ENCODE assay signal across 8 cellular contexts in genomic region chr9:33161589-33162132, GRCh38. TPM values are rescaled to one million over a fixed set of nuclear protein-coding genes. Genes with fewer than 3 reads are reported as not detected.
DNase-seq lines count a peak whose midpoint lies in the region; ATAC-seq, FAIRE-seq and TF ChIP-seq lines count a peak whose summit lies in the region.

No MANE protein-coding gene starts in this region.

- H3K4me1 ChIP-seq in right lobe of liver = peaks cover 2 to 72% (median 34%) of the 10 kb centered on the region in 4 donors
- peaks cover 61 to 95% (median 86%) of the 10 kb centered on the region in 4 donors for H3K4me1 ChIP-seq in transverse colon

- H3K36me3 Mint-ChIP-seq in activated T-cell treated with anti-CD3 and anti-CD28 coated beads, Interleukin-2, amount 50 U/mL, for 24 hours (ENCODE audit: low read depth) = peaks cover 22% of the 10 kb centered on the region
- H3K36me3 Mint-ChIP-seq in activated CD8-positive, alpha-beta T cell treated with anti-CD3 and anti-CD28 coated beads for 36 hours (ENCODE audit: low read depth) = peaks cover 15% of the 10 kb centered on the region

- no peak for TF ChIP-seq POLR2A in right lobe of liver (IDR thresholded peaks at IDR 0.05)
- peak; percentile 8 for TF ChIP-seq POLR2A in transverse colon (IDR thresholded peaks at IDR 0.05)

- H3K27me3 ChIP-seq in right lobe of liver (no peaks in the 10 kb centered on the region), transverse colon (no peaks in the 10 kb centered on the region)

- no peak for ATAC-seq in activated CD8-positive, alpha-beta T cell treated with anti-CD3 and anti-CD28 coated beads for 36 hours
- ATAC-seq in right lobe of liver = no peak
- ATAC-seq in HG03097 (IDR thresholded peaks at IDR 0.05; ENCODE audit: low FRiP score, unreplicated experiment) = no peak
- no peak for ATAC-seq in GM21737 (IDR thresholded peaks at IDR 0.05; ENCODE audit: unreplicated experiment)

- H3K36me3 ChIP-seq in right lobe of liver (no peaks in the 10 kb centered on the region), transverse colon (no peaks in the 10 kb centered on the region)

- in situ Hi-C loops in transverse colon (cut with MboI; ENCODE audit: low pct_ligation_motif_present in 1 of 4, low pct_unique_long_range_greater_than_20kb in 1 of 4, low sequenced_read_pairs in 3 of 4) = no loop called here

- H3K27me3 Mint-ChIP-seq in activated T-cell treated with anti-CD3 and anti-CD28 coated beads, Interleukin-2, amount 50 U/mL, for 24 hours = no peaks in the 10 kb centered on the region
- no peaks in the 10 kb centered on the region for H3K27me3 Mint-ChIP-seq in activated CD8-positive, alpha-beta T cell treated with anti-CD3 and anti-CD28 coated beads for 36 hours

- no peak for TF ChIP-seq EP300 in transverse colon (IDR thresholded peaks at IDR 0.05; ENCODE audit: low read depth)

- no peak for FAIRE-seq in HTR-8/SVneo (lab: Jason Lieb, UNC)

- no peak for TF ChIP-seq CTCF in activated CD8-positive, alpha-beta T cell treated with anti-CD3 and anti-CD28 coated beads for 36 hours (IDR thresholded peaks at IDR 0.05)
- TF ChIP-seq CTCF in right lobe of liver (IDR thresholded peaks at IDR 0.05) = no peak
- no peak for TF ChIP-seq CTCF in transverse colon (IDR thresholded peaks at IDR 0.05)

- H3K9me3 ChIP-seq in right lobe of liver (no peaks in the 10 kb centered on the region), transverse colon (no peaks in the 10 kb centered on the region)

- CTCF ChIA-PET in activated CD8-positive, alpha-beta T cell treated with anti-CD3 and anti-CD28 coated beads for 36 hours (lab: Charles Lee) = interaction anchor here (1.2 to 1.6 kb wide), 3 partner anchors 10 to 92 kb away, joined by 3 to 9 read pairs (median 8); no protein-coding TSS in a partner anchor

- WGBS in right lobe of liver (ENCODE audit: insufficient coverage, low coverage, low lambda C conversion rate, missing lambda C conversion rate) = no CpG with 5 or more reads among the region's 1 CpG
- WGBS in transverse colon (ENCODE audit: low coverage in 1 of 2), 2 donors = 17% methylated on average over 1 of the region's 1 CpG; no CpG with 5 or more reads in 1 of the 2 donors

- intact Hi-C loops in activated CD8-positive, alpha-beta T cell treated with anti-CD3 and anti-CD28 coated beads for 36 hours (cut with micrococcal nuclease) = loop anchor here (10.0 kb wide), 1 partner anchor 47 kb away; no protein-coding TSS in a partner anchor
- intact Hi-C loops in right lobe of liver (cut with DNase I) = loop anchor here in 1 of 2 donors (10.0 kb wide), 1 partner anchor 77 kb away; no protein-coding TSS in a partner anchor
- intact Hi-C loops in transverse colon (cut with DNase I; ENCODE audit: low total_unique reads) = no loop called here

- DNase-seq in activated T-cell treated with anti-CD3 and anti-CD28 coated beads, Interleukin-2, amount 50 U/mL, for 24 hours = no peak
- DNase-seq in activated T-cell treated with anti-CD3 and anti-CD28 coated beads, Interleukin-2, amount 50 U/mL, for 1 hour = no peak
- DNase-seq in activated CD8-positive, alpha-beta T cell treated with anti-CD3 and anti-CD28 coated beads for 36 hours = no peak
- no peak for DNase-seq in right lobe of liver
- DNase-seq in transverse colon = peak; percentile 59
- no peak for DNase-seq in HTR-8/SVneo (ENCODE audit: insufficient read length, low spot score)

- H3K4me3 ChIP-seq in right lobe of liver (peak overlapping the region in 2 of 3 donors; percentile 88 to 95), transverse colon (peak overlapping the region in 1 of 4 donors; percentile 8)

- no peaks in the 10 kb centered on the region for H3K9me3 Mint-ChIP-seq in activated T-cell treated with anti-CD3 and anti-CD28 coated beads, Interleukin-2, amount 50 U/mL, for 24 hours
- H3K9me3 Mint-ChIP-seq in activated CD8-positive, alpha-beta T cell treated with anti-CD3 and anti-CD28 coated beads for 36 hours = no peaks in the 10 kb centered on the region

- POLR2A ChIA-PET in activated CD8-positive, alpha-beta T cell treated with anti-CD3 and anti-CD28 coated beads for 36 hours (lab: Charles Lee) = interaction anchor here (1.3 to 2.3 kb wide), 7 partner anchors 10 to 137 kb away, joined by 3 to 7 read pairs (median 3); no protein-coding TSS in a partner anchor

- H3K4me1 Mint-ChIP-seq in activated T-cell treated with anti-CD3 and anti-CD28 coated beads, Interleukin-2, amount 50 U/mL, for 24 hours (ENCODE audit: low read depth) = peaks cover 87% of the 10 kb centered on the region
- H3K4me1 Mint-ChIP-seq in activated CD8-positive, alpha-beta T cell treated with anti-CD3 and anti-CD28 coated beads for 36 hours (ENCODE audit: low read depth) = peaks cover 83% of the 10 kb centered on the region

- H3K4me3 Mint-ChIP-seq in activated T-cell treated with anti-CD3 and anti-CD28 coated beads, Interleukin-2, amount 50 U/mL, for 24 hours = peak overlapping the region; percentile 65
- peak overlapping the region; percentile 54 for H3K4me3 Mint-ChIP-seq in activated CD8-positive, alpha-beta T cell treated with anti-CD3 and anti-CD28 coated beads for 36 hours

- H3K27ac ChIP-seq in right lobe of liver = peak overlapping the region; percentile 98 to 99 (median 99)
- peak overlapping the region; percentile 93 to 97 (median 96) for H3K27ac ChIP-seq in transverse colon

- peak overlapping the region; percentile 97 for H3K27ac Mint-ChIP-seq in activated T-cell treated with anti-CD3 and anti-CD28 coated beads, Interleukin-2, amount 50 U/mL, for 24 hours
- H3K27ac Mint-ChIP-seq in activated CD8-positive, alpha-beta T cell treated with anti-CD3 and anti-CD28 coated beads for 36 hours = peak overlapping the region; percentile 90

RNA-seq across cellular contexts. Expression of gene B4GALT1, which starts 5.5 kb away (rescaled TPM):
- total RNA-seq in activated CD8-positive, alpha-beta T cell treated with anti-CD3 and anti-CD28 coated beads for 36 hours = 10 to 100 TPM; 41.2 to 41.4 TPM
- 100 to 1,000 TPM in 1 of 6 experiments, 10 to 100 TPM in 5; 48.5 to 145 (median 79.5) TPM for total RNA-seq in right lobe of liver
- total RNA-seq in transverse colon = 100 to 1,000 TPM in 2 of 4 donors, 10 to 100 TPM in 2; 23.7 to 126 (median 93.7) TPM
